9 cellular contexts compared by ENCODE assay signal in the genomic region with DNA sequence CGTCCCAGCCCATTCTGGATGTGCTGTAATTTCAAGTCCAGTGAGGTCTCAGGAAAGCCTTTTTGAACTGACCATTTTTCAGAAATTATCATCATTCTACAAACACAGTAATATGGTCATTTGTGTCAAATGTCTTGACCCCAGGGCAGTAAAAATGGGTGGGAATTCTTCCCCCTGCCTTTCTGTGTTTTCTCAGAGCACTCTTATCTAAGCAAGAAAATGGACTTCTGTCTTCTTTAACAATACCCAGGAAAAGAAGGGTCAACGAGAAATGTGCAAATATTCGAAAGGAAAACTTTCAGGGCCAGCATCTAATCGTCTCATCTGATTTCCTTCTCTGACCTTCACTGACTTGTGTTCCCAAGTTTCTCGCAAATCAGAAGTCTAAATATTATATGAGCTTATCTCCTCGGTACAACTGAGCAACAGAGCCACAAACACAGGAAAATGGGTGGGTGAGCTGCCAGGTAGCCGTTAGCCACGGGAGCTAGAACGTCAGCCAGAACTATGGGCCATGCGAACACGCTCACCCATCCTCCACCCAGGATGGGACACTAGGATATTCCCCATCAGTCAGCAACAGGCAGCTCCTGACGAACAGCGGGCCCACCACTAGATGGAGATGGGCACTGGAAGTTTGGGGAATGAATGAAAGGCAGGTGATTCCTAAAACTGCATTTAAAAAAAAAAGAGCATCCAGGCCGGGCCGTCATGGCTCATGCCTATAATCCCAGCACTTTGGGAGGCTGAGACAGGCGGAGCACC. TPM values are rescaled to one million over a fixed set of nuclear protein-coding genes. Genes with fewer than 3 reads are reported as not detected.
DNase-seq lines count a peak whose midpoint lies in the region; ATAC-seq, FAIRE-seq and TF ChIP-seq lines count a peak whose summit lies in the region.
"Had no signal": no experiment of that assay in that cellular context is flagged by ENCODE, and none has a peak within 500 bp of the region (broad histone marks: within the 10 kb centered on the region; RNA-seq: fewer than 3 reads in every experiment).

No MANE protein-coding gene starts in this region.

- FAIRE-seq in astrocyte (lab: Jason Lieb, UNC) (no peak), keratinocyte (lab: Jason Lieb, UNC) (no peak)
- FAIRE-seq: TTC549 had no signal

- peak in 3 of 5 donors; percentile 43 to 56 (median 51) for DNase-seq in heart left ventricle
- DNase-seq in Right ventricle myocardium superior = no peak
- DNase-seq in astrocyte (ENCODE audit: low read depth) = no peak
- no peak for DNase-seq in keratinocyte (ENCODE audit: low read depth, low spot score)
- no peak for DNase-seq in omental fat pad (ENCODE audit: low spot score)
- no peak for DNase-seq in GM20000 (ENCODE audit: low spot score)
- no peak for DNase-seq in mesothelial cell of epicardium (ENCODE audit: low spot score in 2 of 2, unreplicated experiment in 2 of 2)
- no peak for DNase-seq in NCI-H187 treated with DMSO at 0.1 percent for 48 hours (lab: John Stamatoyannopoulos, UW)

- H3K4me3 Mint-ChIP-seq in astrocyte (ENCODE audit: unreplicated experiment) = no peak overlapping the region
- H3K4me3 Mint-ChIP-seq in mesothelial cell of epicardium = no peak overlapping the region

- H3K4me1 ChIP-seq in heart left ventricle (peaks cover 0 to 39% (median 10%) of the 10 kb centered on the region in 12 donors), astrocyte (ENCODE audit: insufficient read depth, low read length) (peaks cover 13% of the 10 kb centered on the region), keratinocyte (ENCODE audit: control insufficient read depth, extremely low read depth, insufficient read depth, low read length) (peaks cover 4% of the 10 kb centered on the region)

- intact Hi-C loops in heart left ventricle (cut with DNase I) (loop anchor here in 5 of 10 donors (2.0 to 10.0 kb wide), 4 partner anchors 117 to 211 kb away; no protein-coding TSS in a partner anchor), Right ventricle myocardium superior (cut with DNase I) (loop anchor here (10.0 kb wide), 1 partner anchor 117 kb away; no protein-coding TSS in a partner anchor)

- no peak for TF ChIP-seq POLR2A in heart left ventricle (IDR thresholded peaks at IDR 0.05)

- no peaks in the 10 kb centered on the region for H3K36me3 Mint-ChIP-seq in astrocyte (ENCODE audit: low read depth, unreplicated experiment)
- H3K36me3 Mint-ChIP-seq in mesothelial cell of epicardium = no peaks in the 10 kb centered on the region

- peak overlapping the region; percentile 34 for H3K27ac Mint-ChIP-seq in astrocyte (ENCODE audit: unreplicated experiment)
- H3K27ac Mint-ChIP-seq in mesothelial cell of epicardium = no peak overlapping the region

- peaks cover 32% of the 10 kb centered on the region for H3K4me1 Mint-ChIP-seq in astrocyte (ENCODE audit: low read depth, unreplicated experiment)
- H3K4me1 Mint-ChIP-seq in mesothelial cell of epicardium = peaks cover 13% of the 10 kb centered on the region

- H3K36me3 ChIP-seq in heart left ventricle = peaks cover 0 to 82% (median 35%) of the 10 kb centered on the region in 9 donors
- H3K36me3 ChIP-seq in astrocyte (ENCODE audit: insufficient read depth, low read length) = no peaks in the 10 kb centered on the region
- H3K36me3 ChIP-seq in keratinocyte (ENCODE audit: control insufficient read depth in 2 of 2, extremely low read depth in 1 of 2, insufficient read depth in 2 of 2, low read length in 2 of 2) = no peaks in the 10 kb centered on the region

- H3K9me3 ChIP-seq in heart left ventricle = no peaks in the 10 kb centered on the region
- no peaks in the 10 kb centered on the region for H3K9me3 ChIP-seq in astrocyte (ENCODE audit: insufficient read depth, low read depth, low read length)
- no peaks in the 10 kb centered on the region for H3K9me3 ChIP-seq in keratinocyte (ENCODE audit: control insufficient read depth, low read depth, low read length)

- H2AFZ ChIP-seq in astrocyte (ENCODE audit: low read depth, low read length) (no peak overlapping the region), keratinocyte (ENCODE audit: control insufficient read depth, low read length) (no peak overlapping the region)

- ATAC-seq in heart left ventricle (peak in 2 of 4 donors; percentile 27 to 43), Right ventricle myocardium superior (ENCODE audit: poor library complexity) (no peak), omental fat pad (ENCODE audit: low FRiP score) (no peak)

- H3K27ac ChIP-seq in heart left ventricle (peak overlapping the region in 5 of 12 donors; percentile 4 to 63 (median 48)), astrocyte (ENCODE audit: low read depth, low read length) (no peak overlapping the region), keratinocyte (ENCODE audit: control insufficient read depth, insufficient read depth, low read length) (no peak overlapping the region)

- H3K27me3 ChIP-seq in heart left ventricle = no peaks in the 10 kb centered on the region
- H3K27me3 ChIP-seq in astrocyte (ENCODE audit: insufficient read depth, low read length) = no peaks in the 10 kb centered on the region
- H3K27me3 ChIP-seq in keratinocyte (ENCODE audit: control insufficient read depth, extremely low read depth, insufficient read depth, low read length) = no peaks in the 10 kb centered on the region

- 62 to 72% (median 66%) methylated on average over 16 of the region's 16 CpGs for WGBS in heart left ventricle, 4 donors

- H3K4me2 ChIP-seq in astrocyte (ENCODE audit: low read length) (no peak overlapping the region), keratinocyte (ENCODE audit: control insufficient read depth, extremely low read depth, insufficient read depth, low read depth, low read length) (no peak overlapping the region)

- H3K4me3 ChIP-seq in heart left ventricle (no peak overlapping the region), astrocyte (ENCODE audit: insufficient read depth, low read depth, low read length) (no peak overlapping the region), keratinocyte (ENCODE audit: control insufficient read depth in 2 of 3, extremely low read depth in 1 of 3, insufficient read depth in 2 of 3, low read depth in 1 of 3, low read length in 3 of 3) (no peak overlapping the region)

- peaks cover 14% of the 10 kb centered on the region for H3K27me3 Mint-ChIP-seq in astrocyte (ENCODE audit: low read depth, unreplicated experiment)
- H3K27me3 Mint-ChIP-seq in mesothelial cell of epicardium (ENCODE audit: low read depth) = no peaks in the 10 kb centered on the region

- H3K79me2 ChIP-seq in astrocyte (ENCODE audit: insufficient read depth, low read length) (no peaks in the 10 kb centered on the region), keratinocyte (ENCODE audit: control insufficient read depth, insufficient read depth, low read length) (no peaks in the 10 kb centered on the region)

- TF ChIP-seq CTCF in heart left ventricle (IDR thresholded peaks at IDR 0.05) = peak in 10 of 12 donors; percentile 13 to 54 (median 32)
- TF ChIP-seq CTCF in astrocyte (IDR thresholded peaks at IDR 0.05; ENCODE audit: insufficient read depth, low read depth, low read length) = peak; percentile 40
- TF ChIP-seq CTCF in keratinocyte (optimal IDR thresholded peaks at IDR 0.05 in 1 of 3, IDR thresholded peaks at IDR 0.05 in 1 of 3, conservative IDR thresholded peaks at IDR 0.05 in 1 of 3; ENCODE audit: extremely low read depth in 1 of 3, insufficient read depth in 2 of 3, low read length in 3 of 3) = peak; percentile 29 to 69 (median 49)
- TF ChIP-seq CTCF in omental fat pad (IDR thresholded peaks at IDR 0.05) = no peak
- no peak for TF ChIP-seq CTCF in GM20000 (IDR thresholded peaks at IDR 0.05; ENCODE audit: extremely low read depth, missing control alignments)
- TF ChIP-seq CTCF in mesothelial cell of epicardium (IDR thresholded peaks at IDR 0.05; ENCODE audit: unreplicated experiment) = no peak

- H3K9me3 Mint-ChIP-seq in astrocyte (ENCODE audit: unreplicated experiment) (no peaks in the 10 kb centered on the region), mesothelial cell of epicardium (no peaks in the 10 kb centered on the region)

- H3K9me1 ChIP-seq in keratinocyte (ENCODE audit: control insufficient read depth, extremely low read depth, insufficient read depth, low read length) = no peaks in the 10 kb centered on the region

- no peak overlapping the region for H3K9ac ChIP-seq in astrocyte (ENCODE audit: low read length)
- no peak overlapping the region for H3K9ac ChIP-seq in keratinocyte (ENCODE audit: control insufficient read depth, extremely low read depth, insufficient read depth, low read length)

- dilution Hi-C loops in keratinocyte (cut with MboI; ENCODE audit: extremely low pct_ligation_motif_present, low sequenced_read_pairs) = no loop called here

- H4K20me1 ChIP-seq in astrocyte (ENCODE audit: insufficient read depth, low read length) (no peaks in the 10 kb centered on the region), keratinocyte (ENCODE audit: control insufficient read depth, extremely low read depth, insufficient read depth, low read length) (no peaks in the 10 kb centered on the region)

RNA-seq across cellular contexts. Expression of gene VWF, which starts 57.1 kb away (rescaled TPM):
- total RNA-seq in heart left ventricle (100 to 1,000 TPM; 187 to 503 (median 258) TPM), Right ventricle myocardium superior (238 TPM), astrocyte (0.23 and 0.82 TPM in 2 replicates), omental fat pad (1,000 to 10,000 TPM in 1 of 4 donors, 100 to 1,000 TPM in 2, 10 to 100 TPM in 1; 78.4 to 1,203 (median 422) TPM), mesothelial cell of epicardium (0.24 to 0.31 TPM (median 0.29 TPM) in 3 replicates)
- polyA plus RNA-seq in heart left ventricle (100 to 1,000 TPM; 125 to 215 TPM), keratinocyte (0.01 to 0.03 TPM in 2 of 3 replicates, not detected in the other)
- polyA plus RNA-seq in keratinocyte (2011; ENCODE audit: low read depth) = 0.61 TPM
- not detected in 2 replicates for polyA plus RNA-seq in keratinocyte (2011; cell fraction: cytosol; rRNA removed)
- polyA plus RNA-seq in keratinocyte (2011; cell fraction: nucleus; rRNA removed) = 0.05 and 0.22 TPM in 2 replicates
- polyA plus RNA-seq in keratinocyte (2012; ENCODE audit: low replicate concordance) = 0.30 TPM in 1 of 2 replicates, not detected in the other
- 0.03 to 2.7 TPM (median 0.13 TPM) in 3 replicates for polyA minus RNA-seq in keratinocyte
- not detected for polyA minus RNA-seq in keratinocyte (2011; cell fraction: cytosol; rRNA and poly(A)+ RNA removed)
- polyA minus RNA-seq in keratinocyte (2011; cell fraction: nucleus; rRNA and poly(A)+ RNA removed) = 0.11 and 0.54 TPM in 2 replicates

Comparison
In these comparisons a context has a peak if more than half of its experiments do, and no peak if none do; other contexts are left out.
1. DNase-seq: peak in heart left ventricle (3 of 5); none in Right ventricle myocardium superior (single experiment), astrocyte (single experiment), keratinocyte (single experiment), omental fat pad (single experiment), GM20000 (single experiment), mesothelial cell of epicardium (0 of 2) and NCI-H187 treated with DMSO at 0.1 percent for 48 hours (single experiment).
2. CTCF ChIP-seq: peak in heart left ventricle (10 of 12), astrocyte (single experiment) and keratinocyte (3 of 3); none in omental fat pad (0 of 3), GM20000 (single experiment) and mesothelial cell of epicardium (single experiment).
3. RNA of gene VWF, which starts 57.1 kb away (total RNA-seq): 78.4 to 1,203 TPM in omental fat pad, 187 to 503 TPM in heart left ventricle and 238 TPM in Right ventricle myocardium superior (single experiment); 0.24 to 0.31 TPM in mesothelial cell of epicardium and 0.23 to 0.82 TPM in astrocyte; every median in the first group is over 10 times any median in the second.